Comparison of ENCODE assay signal across 17 cellular contexts in the genomic region with DNA sequence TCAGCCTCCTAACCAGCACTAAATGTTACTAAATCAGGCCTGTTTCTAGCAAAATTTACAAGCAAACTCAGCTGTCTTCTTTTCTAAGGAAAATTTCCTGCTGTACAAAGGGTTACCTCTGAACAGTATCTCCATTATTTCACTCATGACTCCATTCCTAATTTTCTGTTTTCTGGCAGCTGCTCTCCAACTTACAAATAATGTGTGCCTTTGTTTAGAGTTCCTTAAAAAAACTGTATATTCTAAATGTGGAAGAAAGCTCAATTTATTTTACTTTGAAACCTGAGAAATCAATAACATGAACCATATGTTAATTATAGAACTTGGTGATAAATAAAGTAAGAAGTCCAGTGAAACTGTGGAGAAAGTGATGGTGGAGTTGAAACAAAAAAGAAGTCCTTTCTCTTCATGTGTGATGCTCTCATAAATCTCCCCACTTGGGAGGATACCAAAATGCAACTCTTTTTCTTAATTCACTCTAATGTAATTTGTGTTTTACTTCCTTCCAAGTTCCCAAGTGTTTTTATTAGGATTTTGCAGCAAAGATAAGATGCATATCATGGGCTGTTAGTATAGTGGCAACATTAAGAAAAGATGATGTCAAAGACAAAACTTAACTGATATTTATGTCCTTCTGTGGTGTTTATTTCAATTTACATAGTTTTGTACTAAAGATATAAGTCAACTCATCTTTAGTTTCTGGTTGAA.
A peak's percentile ranks its signal among the peaks of the same experiment; 100 is the strongest.
DNase-seq lines count a peak whose midpoint lies in the region; ATAC-seq lines count a peak whose summit lies in the region.
"Had no signal": no experiment of that assay in that cellular context is flagged by ENCODE, and none has a peak within 500 bp of the region (broad histone marks: within the 10 kb centered on the region; RNA-seq: fewer than 3 reads in every experiment).

No MANE protein-coding gene starts in this region.

- no peak for DNase-seq in activated T-cell treated with anti-CD3 and anti-CD28 coated beads, Interleukin-2, amount 50 U/mL, for 72 hours
- DNase-seq in activated T-cell treated with anti-CD3 and anti-CD28 coated beads, Interleukin-2, amount 50 U/mL, for 1 hour, result no peak
- DNase-seq in T-helper 17 cell (no peak), substantia nigra (lab: John Stamatoyannopoulos, UW) (no peak), cerebellar cortex (ENCODE audit: low spot score) (no peak)
- DNase-seq: ACHN; activated CD8-positive, alpha-beta T cell treated with anti-CD3 and anti-CD28 coated beads for 36 hours; central memory CD4-positive, alpha-beta T cell; left lung; NCI-H187; NCI-H526; RPMI8226; small intestine had no signal

- no peaks in the 10 kb centered on the region for H3K27me3 ChIP-seq in iPS-18a (ENCODE audit: control insufficient read depth, insufficient read depth, low read length)
- H3K27me3 ChIP-seq: left lung had no signal

- H3K27ac ChIP-seq in iPS-18a (ENCODE audit: low read length), result peak overlapping the region; percentile 12
- peak overlapping the region; percentile 71 for H3K27ac ChIP-seq in substantia nigra (ENCODE audit: low read depth, low read length, poor library complexity, severe bottlenecking)
- H3K27ac ChIP-seq: left lung had no signal

- no peak overlapping the region for H3K9ac ChIP-seq in iPS-18a (ENCODE audit: low read length)

- no peaks in the 10 kb centered on the region for H3K9me3 ChIP-seq in T-helper 17 cell (ENCODE audit: control insufficient read depth, low read length, poor library complexity, severe bottlenecking)
- no peaks in the 10 kb centered on the region for H3K9me3 ChIP-seq in iPS-18a (ENCODE audit: control insufficient read depth, low read depth, low read length)
- H3K9me3 ChIP-seq: left lung had no signal

- H3K4me1 Mint-ChIP-seq in activated T-cell treated with anti-CD3 and anti-CD28 coated beads, Interleukin-2, amount 50 U/mL, for 72 hours (ENCODE audit: low read depth), result peaks cover 46% of the 10 kb centered on the region
- H3K4me1 Mint-ChIP-seq in T-helper 17 cell, result peaks cover 13% of the 10 kb centered on the region

- no peaks in the 10 kb centered on the region for H3K36me3 ChIP-seq in iPS-18a (ENCODE audit: control insufficient read depth, low read depth, low read length)
- H3K36me3 ChIP-seq: left lung had no signal

- peaks cover 19 to 49% of the 10 kb centered on the region in 2 donors for H3K36me3 Mint-ChIP-seq in activated T-cell treated with anti-CD3 and anti-CD28 coated beads, Interleukin-2, amount 50 U/mL, for 72 hours (ENCODE audit: insufficient read depth in 2 of 2)
- H3K36me3 Mint-ChIP-seq in T-helper 17 cell (ENCODE audit: low read depth), result peaks cover 15% of the 10 kb centered on the region

- H3K9me3 Mint-ChIP-seq in activated T-cell treated with anti-CD3 and anti-CD28 coated beads, Interleukin-2, amount 50 U/mL, for 72 hours, result no peaks in the 10 kb centered on the region
- H3K9me3 Mint-ChIP-seq: activated CD8-positive, alpha-beta T cell treated with anti-CD3 and anti-CD28 coated beads for 36 hours had no signal

- no peak for ATAC-seq in activated T-cell treated with anti-CD3 and anti-CD28 coated beads, Interleukin-2, amount 50 U/mL, for 72 hours (replicated peaks in 1 of 2)
- ATAC-seq in T-helper 17 cell (no peak), HG02588 (IDR thresholded peaks at IDR 0.05; ENCODE audit: unreplicated experiment) (no peak), GM19455 (IDR thresholded peaks at IDR 0.05; ENCODE audit: unreplicated experiment) (no peak)
- ATAC-seq: activated CD8-positive, alpha-beta T cell treated with anti-CD3 and anti-CD28 coated beads for 36 hours; left lung had no signal

- peak overlapping the region; percentile 79 for H3K27ac Mint-ChIP-seq in activated T-cell treated with anti-CD3 and anti-CD28 coated beads, Interleukin-2, amount 50 U/mL, for 72 hours
- peak overlapping the region; percentile 8 for H3K27ac Mint-ChIP-seq in T-helper 17 cell
- H3K27ac Mint-ChIP-seq: activated CD8-positive, alpha-beta T cell treated with anti-CD3 and anti-CD28 coated beads for 36 hours; T-helper 2 cell treated with Interferon-gamma antibody and Interleukin-4, amounts not matched to agents 5 μg/mL and 100 μg/mL, for 36 hours had no signal

- no peak overlapping the region for H3K4me3 ChIP-seq in iPS-18a (ENCODE audit: low read length)
- H3K4me3 ChIP-seq: left lung had no signal

- peaks cover 46% of the 10 kb centered on the region for H3K4me1 ChIP-seq in iPS-18a (ENCODE audit: control insufficient read depth, low read depth, low read length)

- no peak overlapping the region for H3K4me3 Mint-ChIP-seq in activated T-cell treated with anti-CD3 and anti-CD28 coated beads, Interleukin-2, amount 50 U/mL, for 72 hours
- no peak overlapping the region for H3K4me3 Mint-ChIP-seq in T-helper 17 cell
- H3K4me3 Mint-ChIP-seq: activated CD8-positive, alpha-beta T cell treated with anti-CD3 and anti-CD28 coated beads for 36 hours; T-helper 2 cell treated with Interferon-gamma antibody and Interleukin-4, amounts not matched to agents 5 μg/mL and 100 μg/mL, for 36 hours had no signal

- no peaks in the 10 kb centered on the region for H3K27me3 Mint-ChIP-seq in activated T-cell treated with anti-CD3 and anti-CD28 coated beads, Interleukin-2, amount 50 U/mL, for 72 hours (ENCODE audit: low read depth)
- H3K27me3 Mint-ChIP-seq in T-helper 17 cell, result no peaks in the 10 kb centered on the region
- H3K27me3 Mint-ChIP-seq: activated CD8-positive, alpha-beta T cell treated with anti-CD3 and anti-CD28 coated beads for 36 hours had no signal
